In the genomic region with DNA sequence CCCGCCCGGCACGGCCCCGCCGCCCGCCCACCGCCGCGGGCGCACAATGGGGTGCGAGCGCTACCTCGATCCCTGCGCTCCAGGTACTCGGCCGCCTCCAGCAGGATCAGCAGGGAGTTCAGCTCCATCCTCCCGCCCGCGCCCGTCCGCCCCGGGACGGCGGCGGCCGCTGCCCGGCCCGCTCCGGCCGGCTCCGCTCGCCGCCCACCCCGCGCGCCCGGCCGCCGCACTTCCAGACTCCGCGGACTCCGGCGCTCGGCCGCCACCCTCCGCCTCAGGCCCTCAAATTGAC, we compare ENCODE assay signal across 8 cellular contexts. TPM values are rescaled to one million over a fixed set of nuclear protein-coding genes. Genes with fewer than 3 reads are reported as not detected.
DNase-seq lines count a peak whose midpoint lies in the region; ATAC-seq and TF ChIP-seq lines count a peak whose summit lies in the region.

A gene with protein sequence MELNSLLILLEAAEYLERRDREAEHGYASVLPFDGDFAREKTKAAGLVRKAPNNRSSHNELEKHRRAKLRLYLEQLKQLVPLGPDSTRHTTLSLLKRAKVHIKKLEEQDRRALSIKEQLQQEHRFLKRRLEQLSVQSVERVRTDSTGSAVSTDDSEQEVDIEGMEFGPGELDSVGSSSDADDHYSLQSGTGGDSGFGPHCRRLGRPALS (minus strand): TSS at position 257 of the 292 bp plus-strand sequence. CDS start 129 bp downstream, at position 128.

- H3K27me3 ChIP-seq in dorsolateral prefrontal cortex = no peaks in the 10 kb centered on the region

- peak within 1 kb of the TSS; percentile 69 to 99 (median 93) for H3K27ac ChIP-seq in dorsolateral prefrontal cortex

- peak within 1 kb of the TSS; percentile 93 for H3K4me3 ChIP-seq in LNCaP clone FGC (ENCODE audit: low read depth, low read length)
- peak within 1 kb of the TSS; percentile 63 to 98 (median 86) for H3K4me3 ChIP-seq in dorsolateral prefrontal cortex

- peak; percentile 1 for ATAC-seq in GM19455 (IDR thresholded peaks at IDR 0.05; ENCODE audit: unreplicated experiment)
- ATAC-seq in GM21367 (IDR thresholded peaks at IDR 0.05; ENCODE audit: unreplicated experiment) = no peak
- no peak for ATAC-seq in HG03565 (IDR thresholded peaks at IDR 0.05; ENCODE audit: unreplicated experiment)

- DNase-seq in LNCaP clone FGC (ENCODE audit: low read depth) = no peak
- DNase-seq in dorsolateral prefrontal cortex = no peak
- no peak for DNase-seq in mucosa of gallbladder (ENCODE audit: low spot score)
- no peak for DNase-seq in germinal center (ENCODE audit: low spot score)
- no peak for DNase-seq in NCI-H526 treated with DMSO at 0.1 percent for 48 hours (lab: John Stamatoyannopoulos, UW)

- intact Hi-C loops in dorsolateral prefrontal cortex (cut with DNase I) = loop anchor here (1.0 to 10.0 kb wide), 6 partner anchors 19 to 254 kb away; a partner anchor contains a TSS

- TF ChIP-seq CTCF in LNCaP clone FGC (IDR thresholded peaks at IDR 0.05; ENCODE audit: control insufficient read depth, extremely low read depth, insufficient read depth) (no peak), dorsolateral prefrontal cortex (IDR thresholded peaks at IDR 0.05 in 54 of 56, conservative IDR thresholded peaks at IDR 0.05 in 2 of 56; ENCODE audit: low read depth in 1 of 56, partially characterized antibody in 56 of 56) (no peak)

RNA-seq across cellular contexts. Expression of the gene that starts here (rescaled TPM):
- total RNA-seq in dorsolateral prefrontal cortex (100 to 1,000 TPM in 7 of 120 experiments, 10 to 100 TPM in 113; 40.2 to 134 (median 61.9) TPM), mucosa of gallbladder (98.4 TPM)
